8 cellular contexts compared by ENCODE assay signal in the genomic region with DNA sequence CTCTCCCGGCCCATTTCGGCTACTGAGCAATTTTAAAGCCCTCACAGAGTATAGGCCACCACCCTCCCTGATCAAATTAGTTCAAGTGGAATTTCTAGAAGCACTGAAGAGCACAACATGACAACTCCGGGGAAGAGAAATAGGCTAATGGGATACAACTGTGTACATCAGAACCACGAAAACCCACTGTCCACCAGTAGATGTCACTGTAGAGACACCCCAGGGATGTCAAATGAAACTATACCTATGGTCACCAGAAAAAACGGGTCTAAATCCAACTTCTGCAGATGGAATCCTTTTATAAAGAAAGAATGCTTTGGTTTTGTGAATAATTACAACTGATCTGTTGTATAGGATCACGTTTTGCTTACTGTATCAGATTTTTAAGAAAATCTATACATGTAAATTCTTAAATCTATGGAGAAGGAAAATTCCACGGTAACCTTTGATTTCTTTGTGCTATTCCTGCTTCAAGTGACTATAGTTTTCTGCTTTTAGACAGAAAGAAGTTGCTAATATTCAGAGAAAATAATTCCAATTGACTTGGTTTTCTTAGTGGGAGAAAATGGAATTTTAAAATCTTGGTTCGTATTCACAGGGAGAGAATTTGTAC. TPM values are rescaled to one million over a fixed set of nuclear protein-coding genes. Genes with fewer than 3 reads are reported as not detected.
A peak's percentile ranks its signal among the peaks of the same experiment; 100 is the strongest.
DNase-seq lines count a peak whose midpoint lies in the region; ATAC-seq, FAIRE-seq and TF ChIP-seq lines count a peak whose summit lies in the region.

No MANE protein-coding gene starts in this region.

- H3K27ac ChIP-seq in AG04450 (ENCODE audit: low read depth, low read length), result no peak overlapping the region
- no peak overlapping the region for H3K27ac ChIP-seq in coronary artery
- no peak overlapping the region for H3K27ac ChIP-seq in HepG2 (ENCODE audit: extremely low read length, insufficient read depth, low read length)
- H3K27ac ChIP-seq in thyroid gland, result no peak overlapping the region

- no peak overlapping the region for H3K9ac ChIP-seq in HepG2 (ENCODE audit: insufficient read depth, low read depth, low read length)

- CTCF ChIA-PET in AG04450 (lab: Charles Lee) (interaction anchor here (0.9 kb wide), 1 partner anchor 9 kb away, joined by 4 read pairs; no protein-coding TSS in a partner anchor), HepG2 (lab: Yijun Ruan, JAX; ENCODE audit: low intra/inter-chr PET ratio, low total read pairs) (no interaction called here)

- H3K4me1 ChIP-seq in HepG2 (ENCODE audit: insufficient read depth, low read length) (no peaks in the 10 kb centered on the region), thyroid gland (no peaks in the 10 kb centered on the region)

- H3K9me3 ChIP-seq in AG04450 (ENCODE audit: control insufficient read depth, insufficient read depth, low read length) (no peaks in the 10 kb centered on the region), HepG2 (ENCODE audit: low read length) (no peaks in the 10 kb centered on the region), thyroid gland (no peaks in the 10 kb centered on the region)

- no peak overlapping the region for H3K4me2 ChIP-seq in HepG2 (ENCODE audit: low read depth, low read length)

- in situ Hi-C loops in HepG2 (cut with HindIII; ENCODE audit: extremely low pct_ligation_motif_present, low pct_unique_long_range_greater_than_20kb), result loop anchor here (10.0 kb wide), 1 partner anchor 340 kb away; the partner anchor contains the start of gene SH3KBP1

- FAIRE-seq in HepG2 (lab: Jason Lieb, UNC), result peak; percentile 52

- no TSS peak for BruUV-seq in HepG2 (replicated peaks; lab: Mats Ljungman, UMichigan)

- TF ChIP-seq CTCF in AG04450 (IDR thresholded peaks at IDR 0.05; ENCODE audit: low read depth, low read length), result peak; percentile 75
- peak; percentile 51 for TF ChIP-seq CTCF in GM12865 (IDR thresholded peaks at IDR 0.05; ENCODE audit: insufficient read depth, low read depth, low read length, missing control alignments)
- TF ChIP-seq CTCF in coronary artery (IDR thresholded peaks at IDR 0.05), result peak; percentile 55
- TF ChIP-seq CTCF in HepG2 (CRISPR knock-in tag; IDR thresholded peaks at IDR 0.05), result peak; percentile 68
- peak; percentile 53 to 76 (median 66) for TF ChIP-seq CTCF in thyroid gland (IDR thresholded peaks at IDR 0.05)

- H3K79me2 ChIP-seq in HepG2 (ENCODE audit: insufficient read depth, low read length), result no peaks in the 10 kb centered on the region

- POLR2A ChIA-PET in AG04450 (lab: Yijun Ruan, JAX) (interaction anchor here (0.5 kb wide), 1 partner anchor 17 kb away, joined by 4 read pairs; no protein-coding TSS in a partner anchor), HepG2 (lab: Yijun Ruan, JAX) (no interaction called here)

- peak; percentile 44; the same call in 1 of the 2 replicates for TF ChIP-seq RAD21 in HepG2 (CRISPR knock-in tag; IDR thresholded peaks at IDR 0.05)

- peak; percentile 75 for ATAC-seq in HepG2

- TF ChIP-seq EP300 in HepG2 (IDR thresholded peaks at IDR 0.05; ENCODE audit: low read depth in 2 of 2, low read length in 2 of 2), result no peak
- TF ChIP-seq EP300 in HepG2 (CRISPR knock-in tag; IDR thresholded peaks at IDR 0.05; ENCODE audit: borderline replicate concordance), result no peak

- DNase-seq in AG04450 (ENCODE audit: low read depth, low spot score) (no peak), GM12865 (ENCODE audit: low read depth) (peak; percentile 48), LoVo (ENCODE audit: low spot score) (peak; percentile 26), T-helper 1 cell (peak in 4 of 5 donors; percentile 5 to 57 (median 14)), coronary artery (ENCODE audit: low spot score) (no peak), HepG2 (ENCODE audit: low spot score) (peak; percentile 34), thyroid gland (peak; percentile 50 to 58)
- no peak for DNase-seq in NK-92 treated with Interleukin-12 subunit alpha and Interleukin-12 subunit beta, amount 100 ng/mL, for 24 hours (lab: John Stamatoyannopoulos, UW)

- H3K36me3 ChIP-seq in HepG2 (replicated peaks in 1 of 2; ENCODE audit: control insufficient read depth in 1 of 2, insufficient read depth in 2 of 2, low read length in 2 of 2), result peaks cover 0 to 4% of the 10 kb centered on the region in 2 experiments; a peak in 2 of 5 replicates
- H3K36me3 ChIP-seq in thyroid gland, result no peaks in the 10 kb centered on the region

- intact Hi-C loops in HepG2 (cut with micrococcal nuclease; ENCODE audit: unreplicated experiment), result loop anchor here (2.0 kb wide), 2 partner anchors 344 to 522 kb away; no protein-coding TSS in a partner anchor
- intact Hi-C loops in thyroid gland (cut with DNase I), result loop anchor here (5.0 kb wide), 1 partner anchor 343 kb away; the partner anchor contains the start of gene SH3KBP1

- TF ChIP-seq POLR2A in HepG2 (IDR thresholded peaks at IDR 0.05; ENCODE audit: insufficient read depth in 1 of 2, low read depth in 2 of 2, low read length in 2 of 2) (no peak), thyroid gland (IDR thresholded peaks at IDR 0.05) (no peak)

- H4K20me1 ChIP-seq in HepG2 (ENCODE audit: insufficient read depth, low read length), result no peaks in the 10 kb centered on the region

- H2AFZ ChIP-seq in HepG2 (ENCODE audit: low read length), result no peak overlapping the region

- 43% methylated on average over 8 of the region's 8 CpGs for WGBS in HepG2 (ENCODE audit: low lambda C conversion rate)
- WGBS in thyroid gland, 2 donors, result 36 to 45% methylated on average over 8 of the region's 8 CpGs

- H3K4me3 ChIP-seq in AG04450 (ENCODE audit: low read depth, low read length), result no peak overlapping the region
- H3K4me3 ChIP-seq in GM12865 (ENCODE audit: low read depth, low read length), result no peak overlapping the region
- no peak overlapping the region for H3K4me3 ChIP-seq in coronary artery
- H3K4me3 ChIP-seq in HepG2 (replicated peaks in 1 of 3; ENCODE audit: insufficient read depth in 1 of 3, low read depth in 2 of 3, low read length in 3 of 3), result no peak overlapping the region
- no peak overlapping the region for H3K4me3 ChIP-seq in thyroid gland (replicated peaks in 1 of 3)

- H3K27me3 ChIP-seq in AG04450 (ENCODE audit: control insufficient read depth, insufficient read depth, low read length) (no peaks in the 10 kb centered on the region), HepG2 (ENCODE audit: control insufficient read depth in 1 of 2, insufficient read depth in 2 of 2, low read length in 2 of 2) (no peaks in the 10 kb centered on the region), thyroid gland (no peaks in the 10 kb centered on the region)

TF ChIP-seq in HepG2, 621 proteins besides CTCF, POLR2A, EP300 and RAD21:
- TF ChIP-seq, protein P1, sequence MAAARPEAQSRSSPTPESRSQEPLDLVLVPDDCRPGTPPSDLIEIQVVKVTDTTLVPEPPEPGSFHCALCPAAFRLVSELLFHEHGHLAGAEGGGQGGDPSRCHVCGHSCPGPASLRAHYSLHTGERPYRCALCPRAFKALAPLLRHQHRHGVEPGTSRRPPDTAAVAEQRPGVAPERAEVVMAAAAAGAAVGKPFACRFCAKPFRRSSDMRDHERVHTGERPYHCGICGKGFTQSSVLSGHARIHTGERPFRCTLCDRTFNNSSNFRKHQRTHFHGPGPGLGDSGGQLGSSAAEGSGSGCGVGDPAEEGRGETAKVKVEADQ (CRISPR knock-in tag; IDR thresholded peaks at IDR 0.05; ENCODE audit: borderline replicate concordance), result no peak
- peak; percentile 78 for TF ChIP-seq STAG1 (CRISPR knock-in tag; IDR thresholded peaks at IDR 0.05)
- TF ChIP-seq SMC3 (IDR thresholded peaks at IDR 0.05; ENCODE audit: low read length), result peak; percentile 53

RNA-seq across cellular contexts. Expression of gene MAP3K15, which starts 29.5 kb away (rescaled TPM):
- polyA plus RNA-seq in AG04450 (2011; rRNA removed), result 0.35 and 0.38 TPM in 2 replicates
- polyA minus RNA-seq in AG04450 (2011; rRNA and poly(A)+ RNA removed), result 0.37 and 0.74 TPM in 2 replicates
- 3.4 and 3.9 TPM in 2 replicates for total RNA-seq in HepG2 (2016; rRNA removed; fragmentation: Illumina TruSeq; extraction: Trizol)
- 3.3 and 3.9 TPM in 2 replicates for total RNA-seq in HepG2 (2016; cell fraction: cytosol; rRNA removed; fragmentation: Illumina TruSeq; extraction: Trizol; ENCODE audit: low read depth)
- 2.9 and 4.0 TPM in 2 replicates for total RNA-seq in HepG2 (2016; cell fraction: insoluble cytoplasmic fraction; rRNA removed; fragmentation: Illumina TruSeq; extraction: Trizol)
- 2.4 and 2.6 TPM in 2 replicates for total RNA-seq in HepG2 (2016; cell fraction: membrane; rRNA removed; fragmentation: Illumina TruSeq; extraction: Trizol)
- total RNA-seq in HepG2 (2016; cell fraction: nucleus; rRNA removed; fragmentation: Illumina TruSeq; extraction: Trizol), result 3.2 and 3.3 TPM in 2 replicates
- 6.4 and 7.6 TPM in 2 replicates for polyA plus RNA-seq in HepG2 (2011; rRNA removed)
- 4.1 and 4.8 TPM in 2 replicates for polyA plus RNA-seq in HepG2 (2011; cell fraction: cytosol; rRNA removed)
- 11.2 and 11.9 TPM in 2 replicates for polyA plus RNA-seq in HepG2 (2011; cell fraction: nucleus; rRNA removed)
- polyA plus RNA-seq in HepG2 (2012), result 2.9 and 3.3 TPM in 2 replicates
- polyA plus RNA-seq in HepG2 (2016; cell fraction: cytosol; fragmentation: Illumina TruSeq; extraction: Trizol; ENCODE audit: low read depth), result 0.37 and 0.47 TPM in 2 replicates
- polyA plus RNA-seq in HepG2 (2016; cell fraction: insoluble cytoplasmic fraction; fragmentation: Illumina TruSeq; extraction: Trizol; ENCODE audit: low read depth), result 2.8 and 3.0 TPM in 2 replicates
- 0.81 and 0.82 TPM in 2 replicates for polyA plus RNA-seq in HepG2 (2016; cell fraction: membrane; fragmentation: Illumina TruSeq; extraction: Trizol; ENCODE audit: low read depth)
- 8.2 and 11.1 TPM in 2 replicates for polyA plus RNA-seq in HepG2 (2016; cell fraction: nucleus; fragmentation: Illumina TruSeq; extraction: Trizol; ENCODE audit: insufficient read depth, low read depth)
- polyA minus RNA-seq in HepG2 (2011; rRNA and poly(A)+ RNA removed; ENCODE audit: low replicate concordance), result 4.0 and 5.5 TPM in 2 replicates
- polyA minus RNA-seq in HepG2 (2011; cell fraction: cytosol; rRNA and poly(A)+ RNA removed), result 2.2 and 3.0 TPM in 2 replicates
- 7.3 and 8.0 TPM in 2 replicates for polyA minus RNA-seq in HepG2 (2011; cell fraction: nucleus; rRNA and poly(A)+ RNA removed)
- not detected for total RNA-seq in thyroid gland

Comparison
In these comparisons a context has a peak if more than half of its experiments do, and no peak if none do; other contexts are left out.
1. DNase-seq: peak in GM12865 (single experiment), LoVo (single experiment), T-helper 1 cell (4 of 5), HepG2 (single experiment) and thyroid gland (2 of 2); none in AG04450 (single experiment), coronary artery (single experiment) and NK-92 treated with Interleukin-12 subunit alpha and Interleukin-12 subunit beta, amount 100 ng/mL, for 24 hours (single experiment).
2. Peak in every context shown above with its lines, with median percentiles within 50 percentile points of each other: CTCF ChIP-seq.